ENCODE assay signal across 12 cellular contexts in the genomic region with DNA sequence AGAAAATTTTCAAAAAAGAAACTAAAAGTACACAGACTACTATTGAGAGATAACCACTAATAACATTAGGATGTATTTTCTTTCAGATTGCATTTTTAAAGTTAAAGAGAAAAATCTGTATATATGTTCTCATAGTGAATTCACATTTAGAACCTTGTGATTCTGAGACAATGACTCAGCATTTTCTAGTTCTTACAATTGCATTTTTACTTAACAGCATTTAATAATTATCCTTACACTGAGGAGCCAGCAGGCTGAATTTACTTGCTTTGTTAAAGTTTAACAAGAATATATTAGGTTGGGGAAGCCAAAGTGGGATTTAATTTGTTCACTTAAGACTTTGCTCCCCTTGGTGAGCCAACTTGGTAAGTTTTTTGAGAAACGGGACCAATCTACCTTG. TPM values are rescaled to one million over a fixed set of nuclear protein-coding genes. Genes with fewer than 3 reads are reported as not detected.
DNase-seq lines count a peak whose midpoint lies in the region; ATAC-seq and TF ChIP-seq lines count a peak whose summit lies in the region.
"Had no signal": no experiment of that assay in that cellular context is flagged by ENCODE, and none has a peak within 500 bp of the region (broad histone marks: within the 10 kb centered on the region; RNA-seq: fewer than 3 reads in every experiment).

No MANE protein-coding gene starts in this region.

- peak in 1 of 2 donors; percentile 35 for DNase-seq in cardiac muscle cell (ENCODE audit: low read depth in 1 of 2, low spot score in 1 of 2)
- no peak for DNase-seq in Right ventricle myocardium superior
- DNase-seq in kidney glomerular epithelial cell (lab: John Stamatoyannopoulos, UW), result peak; percentile 20
- no peak for DNase-seq in uterus
- no peak for DNase-seq in upper lobe of right lung
- DNase-seq in NCI-H2029 treated with DMSO at 0.1 percent for 48 hours (lab: John Stamatoyannopoulos, UW), result no peak
- DNase-seq in G401 (ENCODE audit: low spot score), result no peak
- DNase-seq: activated T-cell treated with anti-CD3 and anti-CD28 coated beads, Interleukin-2, amount 50 U/mL, for 1 hour; AML-193; NCI-H526 treated with DMSO at 0.1 percent for 48 hours had no signal

- H3K27me3 ChIP-seq in cardiac muscle cell (no peaks in the 10 kb centered on the region), uterus (no peaks in the 10 kb centered on the region), upper lobe of right lung (no peaks in the 10 kb centered on the region)

- ATAC-seq in Right ventricle myocardium superior (ENCODE audit: poor library complexity), result no peak
- ATAC-seq in upper lobe of right lung, result no peak

- H3K27me3 Mint-ChIP-seq in brain, result peaks cover 3% of the 10 kb centered on the region

- H3K27ac Mint-ChIP-seq in brain, result peak overlapping the region in 3 of 5 experiments; percentile 13 to 65 (median 37)

- TF ChIP-seq CTCF in cardiac muscle cell (IDR thresholded peaks at IDR 0.05; ENCODE audit: low read depth, low read length) (no peak), brain (conservative IDR thresholded peaks at IDR 0.05) (no peak), uterus (IDR thresholded peaks at IDR 0.05) (no peak), upper lobe of right lung (IDR thresholded peaks at IDR 0.05) (no peak)

- H3K4me3 ChIP-seq in cardiac muscle cell (no peak overlapping the region), uterus (no peak overlapping the region), upper lobe of right lung (no peak overlapping the region)

- H3K27ac ChIP-seq in cardiac muscle cell (peak overlapping the region; percentile 6), uterus (peak overlapping the region; percentile 22 to 31), upper lobe of right lung (no peak overlapping the region)
- H3K27ac ChIP-seq: neutrophil had no signal

- H3K4me1 ChIP-seq in cardiac muscle cell (ENCODE audit: low read depth), result peaks cover 3% of the 10 kb centered on the region
- peaks cover 0 to 4% of the 10 kb centered on the region in 2 donors for H3K4me1 ChIP-seq in uterus
- peaks cover 14% of the 10 kb centered on the region for H3K4me1 ChIP-seq in upper lobe of right lung

- no peak for TF ChIP-seq POLR2A in uterus (IDR thresholded peaks at IDR 0.05)

- no peak overlapping the region for H3K4me3 Mint-ChIP-seq in brain

- H3K4me1 Mint-ChIP-seq in brain, result peaks cover 28% of the 10 kb centered on the region

- no peaks in the 10 kb centered on the region for H3K9me3 Mint-ChIP-seq in brain

- in situ Hi-C loops in G401 (cut with HindIII; ENCODE audit: low sequenced_read_pairs), result no loop called here

- H3K36me3 ChIP-seq in cardiac muscle cell (no peaks in the 10 kb centered on the region), uterus (no peaks in the 10 kb centered on the region), upper lobe of right lung (no peaks in the 10 kb centered on the region)
- H3K36me3 ChIP-seq: neutrophil had no signal

- no peaks in the 10 kb centered on the region for H3K9me3 ChIP-seq in cardiac muscle cell (ENCODE audit: low read depth)
- H3K9me3 ChIP-seq in uterus, result no peaks in the 10 kb centered on the region
- H3K9me3 ChIP-seq in upper lobe of right lung, result no peaks in the 10 kb centered on the region
- H3K9me3 ChIP-seq: neutrophil had no signal

- intact Hi-C loops in Right ventricle myocardium superior (cut with DNase I) (no loop called here), uterus (cut with DNase I; ENCODE audit: low total_unique reads) (no loop called here), upper lobe of right lung (cut with DNase I) (no loop called here)

- H3K36me3 Mint-ChIP-seq in brain, result no peaks in the 10 kb centered on the region

RNA-seq across cellular contexts. Expression of a gene that starts 4.5 kb away (rescaled TPM):
- total RNA-seq in cardiac muscle cell (9.8 and 18.7 TPM in 2 replicates), Right ventricle myocardium superior (131 TPM), uterus (10 to 100 TPM; 10.6 to 44.8 (median 26.1) TPM), upper lobe of right lung (56.2 TPM)
- polyA plus RNA-seq in cardiac muscle cell (10.8 and 17.8 TPM in 2 replicates), brain (ENCODE audit: insufficient read depth, low read depth, low replicate concordance) (6.9 TPM)
- 2.6 and 6.0 TPM in 2 replicates for total RNA-seq in G401 (2014; rRNA removed; shearing (Covaris generic))

RNA-seq across cellular contexts. Expression of a gene that starts 21.8 kb away (rescaled TPM):
- total RNA-seq in cardiac muscle cell, result 46.4 and 59.5 TPM in 2 replicates
- 97.8 and 114 TPM in 2 replicates for polyA plus RNA-seq in cardiac muscle cell
- total RNA-seq in Right ventricle myocardium superior, result 30.8 TPM
- polyA plus RNA-seq in brain (ENCODE audit: insufficient read depth, low read depth, low replicate concordance), result 43.4 TPM
- 100 to 1,000 TPM in 1 of 4 donors, 10 to 100 TPM in 3; 62.2 to 109 (median 87.8) TPM for total RNA-seq in uterus
- 41.0 TPM for total RNA-seq in upper lobe of right lung
- total RNA-seq in G401 (2014; rRNA removed; shearing (Covaris generic)), result 26.0 and 41.8 TPM in 2 replicates
